8 cellular contexts compared by ENCODE assay signal in the genomic region with DNA sequence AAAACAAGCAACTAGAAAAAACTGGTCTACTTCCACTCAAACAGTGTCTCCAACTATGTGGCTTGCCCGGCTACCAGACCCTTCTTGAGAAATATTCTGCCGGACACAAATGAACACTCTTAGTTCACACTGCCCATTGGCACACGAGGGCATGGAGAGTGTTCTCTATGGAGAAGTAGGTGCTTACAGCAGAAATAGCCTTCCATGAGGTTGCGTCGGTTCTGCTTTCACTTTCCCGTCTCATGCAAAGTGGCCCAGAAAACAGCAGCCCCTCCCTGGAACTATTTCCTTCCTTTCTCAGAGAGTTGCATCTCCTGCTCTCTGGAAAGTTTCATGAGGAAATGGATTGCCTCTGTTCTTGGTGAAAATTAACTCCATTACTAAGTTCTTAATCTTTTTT. TPM values are rescaled to one million over a fixed set of nuclear protein-coding genes. Genes with fewer than 3 reads are reported as not detected.
A peak's percentile ranks its signal among the peaks of the same experiment; 100 is the strongest.
DNase-seq lines count a peak whose midpoint lies in the region; ATAC-seq and TF ChIP-seq lines count a peak whose summit lies in the region.

No MANE protein-coding gene starts in this region.

- H3K4me2 ChIP-seq in SK-N-SH = peak overlapping the region; percentile 37; the same call in 1 of the 2 replicates
- H3K4me2 ChIP-seq in neuronal stem cell (ENCODE audit: insufficient read depth, low read length, poor library complexity, severe bottlenecking) = no peak overlapping the region

- H3K79me2 ChIP-seq in SK-N-SH (ENCODE audit: insufficient read depth) = no peaks in the 10 kb centered on the region

- no peaks in the 10 kb centered on the region for H3F3A ChIP-seq in SK-N-SH (replicated peaks; ENCODE audit: insufficient read depth)

- no peak overlapping the region for H2BK120ac ChIP-seq in neuronal stem cell (ENCODE audit: low read depth, low read length)

- no peak overlapping the region for H2AFZ ChIP-seq in SK-N-SH (ENCODE audit: low read depth)
- no peak overlapping the region for H2AFZ ChIP-seq in neuronal stem cell (ENCODE audit: low read length)

- H3K18ac ChIP-seq in neuronal stem cell (ENCODE audit: low read length) = no peak overlapping the region

- H3K23ac ChIP-seq in neuronal stem cell (ENCODE audit: low read depth, low read length, poor library complexity) = no peak overlapping the region

- no peak overlapping the region for H3K14ac ChIP-seq in neuronal stem cell (ENCODE audit: low read length)

- no peak overlapping the region for H2BK15ac ChIP-seq in neuronal stem cell (ENCODE audit: low read length)

- H3K4me1 ChIP-seq in SK-N-SH (ENCODE audit: control insufficient read depth in 1 of 2, insufficient read depth in 2 of 2, low read depth in 1 of 2, low read length in 1 of 2) = no peaks in the 10 kb centered on the region; a peak in 1 of 4 replicates
- H3K4me1 ChIP-seq in tibial nerve = peaks cover 0 to 37% (median 20%) of the 10 kb centered on the region in 4 donors
- no peaks in the 10 kb centered on the region for H3K4me1 ChIP-seq in neuronal stem cell (ENCODE audit: control insufficient read depth in 2 of 2, insufficient read depth in 1 of 2, low read depth in 1 of 2, low read length in 2 of 2)

- POLR2A ChIA-PET in SK-N-SH (lab: Yijun Ruan, JAX) = no interaction called here

- H3K36me3 ChIP-seq in GM06990 (ENCODE audit: control insufficient read depth, insufficient read depth, low read length) = no peaks in the 10 kb centered on the region
- H3K36me3 ChIP-seq in SK-N-SH (replicated peaks in 1 of 2; ENCODE audit: control insufficient read depth in 1 of 2, insufficient read depth in 2 of 2, low read length in 1 of 2) = no peaks in the 10 kb centered on the region
- H3K36me3 ChIP-seq in tibial nerve = no peaks in the 10 kb centered on the region
- H3K36me3 ChIP-seq in neuronal stem cell (replicated peaks in 1 of 2; ENCODE audit: control insufficient read depth in 2 of 2, insufficient read depth in 2 of 2, low read length in 2 of 2) = no peaks in the 10 kb centered on the region

- H4K91ac ChIP-seq in neuronal stem cell (ENCODE audit: low read depth, low read length, poor library complexity) = no peak overlapping the region

- TF ChIP-seq CTCF in GM06990 (IDR thresholded peaks at IDR 0.05; ENCODE audit: insufficient read depth, low read length, poor library complexity, severe bottlenecking) = no peak
- TF ChIP-seq CTCF in SK-N-SH (IDR thresholded peaks at IDR 0.05) = no peak
- TF ChIP-seq CTCF in tibial nerve (IDR thresholded peaks at IDR 0.05) = no peak

- H3K27me3 ChIP-seq in GM06990 (replicated peaks; ENCODE audit: control insufficient read depth, insufficient read depth, low read length) = no peaks in the 10 kb centered on the region
- peaks cover 67% of the 10 kb centered on the region for H3K27me3 ChIP-seq in SK-N-SH (ENCODE audit: insufficient read depth)
- H3K27me3 ChIP-seq in tibial nerve = peaks cover 0 to 2% of the 10 kb centered on the region in 2 donors
- peaks cover 0 to 61% (median 0%) of the 10 kb centered on the region in 3 experiments for H3K27me3 ChIP-seq in neuronal stem cell (ENCODE audit: control insufficient read depth in 3 of 3, insufficient read depth in 3 of 3, low read depth in 1 of 3, low read length in 3 of 3)

- H2BK12ac ChIP-seq in neuronal stem cell (ENCODE audit: low read length) = no peak overlapping the region

- H3K4ac ChIP-seq in neuronal stem cell (ENCODE audit: low read length) = no peak overlapping the region

- TF ChIP-seq EP300 in SK-N-SH (IDR thresholded peaks at IDR 0.05; ENCODE audit: borderline replicate concordance in 1 of 2, low read depth in 1 of 2, low read length in 1 of 2) (no peak), tibial nerve (IDR thresholded peaks at IDR 0.05) (peak in 1 of 2 donors; percentile 77)

- no peak overlapping the region for H2BK5ac ChIP-seq in neuronal stem cell (ENCODE audit: low read length)

- TF ChIP-seq RAD21 in SK-N-SH (IDR thresholded peaks at IDR 0.05; ENCODE audit: low read length) = no peak

- no peak overlapping the region for H3K27ac ChIP-seq in SK-N-SH (ENCODE audit: low read depth in 2 of 2, low read length in 1 of 2)
- peak overlapping the region; percentile 59 to 96 (median 82) for H3K27ac ChIP-seq in tibial nerve
- H3K27ac ChIP-seq in neuronal stem cell (replicated peaks; ENCODE audit: low read length) = no peak overlapping the region

- DNase-seq in GM06990 (ENCODE audit: extremely low read depth, insufficient read length) = peak; percentile 73
- DNase-seq in SK-N-SH = no peak
- DNase-seq in dermis microvascular lymphatic vessel endothelial cell (ENCODE audit: low read depth in 2 of 2) = peak; percentile 20 to 53
- DNase-seq in mucosa of gallbladder (ENCODE audit: low spot score) = peak; percentile 70
- DNase-seq in tibial nerve (ENCODE audit: low spot score in 2 of 2) = peak in 1 of 2 donors; percentile 53
- no peak for DNase-seq in neuronal stem cell (ENCODE audit: low spot score)

- WGBS in SK-N-SH (ENCODE audit: low lambda C conversion rate) = 15% methylated on average over 6 of the region's 6 CpGs
- WGBS in tibial nerve, 2 donors = 8 to 9% methylated on average over 6 of the region's 6 CpGs
- WGBS in neuronal stem cell (ENCODE audit: extremely low coverage in 2 of 2, insufficient read length in 2 of 2, insufficient replicate concordance in 1 of 2), 2 donors = no CpG with 5 or more reads among the region's 6 CpGs

- H4K20me1 ChIP-seq in SK-N-SH (ENCODE audit: insufficient read depth) = no peaks in the 10 kb centered on the region

- H3K79me1 ChIP-seq in neuronal stem cell (ENCODE audit: low read depth, low read length) = no peaks in the 10 kb centered on the region

- H3K9me2 ChIP-seq in SK-N-SH = no peaks in the 10 kb centered on the region

- H4K8ac ChIP-seq in neuronal stem cell (ENCODE audit: low read depth, low read length) = no peak overlapping the region

- no peak overlapping the region for H3K9ac ChIP-seq in SK-N-SH
- H3K9ac ChIP-seq in neuronal stem cell (ENCODE audit: low read depth, low read length, poor library complexity) = no peak overlapping the region

- peak in 1 of 2 donors; percentile 33 for TF ChIP-seq POLR2A in tibial nerve (IDR thresholded peaks at IDR 0.05)

- H3K4me3 ChIP-seq in GM06990 (replicated peaks; ENCODE audit: low read depth, low read length) (no peak overlapping the region), SK-N-SH (ENCODE audit: low read depth in 2 of 2, low read length in 1 of 2) (no peak overlapping the region; a peak in 1 of 4 replicates), tibial nerve (peak overlapping the region in 3 of 4 donors; percentile 2 to 38 (median 35)), neuronal stem cell (ENCODE audit: low read length in 2 of 2) (no peak overlapping the region)

- CTCF ChIA-PET in SK-N-SH (lab: Yijun Ruan, JAX) = interaction anchor here (1.2 to 6.3 kb wide), 2 partner anchors 130 to 230 kb away, joined by 5 to 65 read pairs; no protein-coding TSS in a partner anchor

- ATAC-seq in HG02642 (IDR thresholded peaks at IDR 0.05; ENCODE audit: poor library complexity, unreplicated experiment) = peak; percentile 64
- no peak for ATAC-seq in HG03442 (IDR thresholded peaks at IDR 0.05; ENCODE audit: unreplicated experiment)

- H2AK5ac ChIP-seq in neuronal stem cell (ENCODE audit: low read depth, low read length) = no peak overlapping the region

- H3K9me3 ChIP-seq in SK-N-SH = no peaks in the 10 kb centered on the region
- H3K9me3 ChIP-seq in tibial nerve = no peaks in the 10 kb centered on the region
- no peaks in the 10 kb centered on the region for H3K9me3 ChIP-seq in neuronal stem cell (replicated peaks in 1 of 2; ENCODE audit: control insufficient read depth in 2 of 2, insufficient read depth in 1 of 2, low read depth in 1 of 2, low read length in 2 of 2)

RNA-seq across cellular contexts. Expression of a gene that starts 9.5 kb away (rescaled TPM):
- polyA plus RNA-seq in SK-N-SH (2012; rRNA removed) = not detected in 2 replicates
- polyA plus RNA-seq in SK-N-SH (2012; cell fraction: cytosol; rRNA removed) = not detected in 2 replicates
- polyA plus RNA-seq in SK-N-SH (2012; cell fraction: nucleus; rRNA removed) = not detected in 2 replicates
- total RNA-seq in dermis microvascular lymphatic vessel endothelial cell (not detected in 2 replicates), mucosa of gallbladder (8.4 TPM), tibial nerve (10 to 100 TPM in 1 of 4 donors, 1 to 10 TPM in 3; 3.0 to 17.7 (median 8.4) TPM)
- 12.8 TPM for polyA plus RNA-seq in neuronal stem cell (2013, experiment 1 of 2)
- 13.6 TPM for polyA plus RNA-seq in neuronal stem cell (2013, experiment 2 of 2)

RNA-seq across cellular contexts. Expression of a gene that starts 50.5 kb away (rescaled TPM):
- polyA plus RNA-seq in SK-N-SH (2012; rRNA removed) = 104 and 116 TPM in 2 replicates
- polyA plus RNA-seq in SK-N-SH (2012; cell fraction: cytosol; rRNA removed) = 87.9 and 91.4 TPM in 2 replicates
- polyA plus RNA-seq in SK-N-SH (2012; cell fraction: nucleus; rRNA removed) = 186 and 280 TPM in 2 replicates
- total RNA-seq in dermis microvascular lymphatic vessel endothelial cell = 39.4 and 51.0 TPM in 2 replicates
- total RNA-seq in mucosa of gallbladder = 150 TPM
- total RNA-seq in tibial nerve = 100 to 1,000 TPM; 130 to 150 (median 136) TPM
- polyA plus RNA-seq in neuronal stem cell (2013, experiment 1 of 2) = 180 TPM
- 181 TPM for polyA plus RNA-seq in neuronal stem cell (2013, experiment 2 of 2)

RNA-seq across cellular contexts. Expression of a gene that starts 54.5 kb away (rescaled TPM):
- 1.6 and 1.9 TPM in 2 replicates for polyA plus RNA-seq in SK-N-SH (2012; rRNA removed)
- 1.1 and 1.2 TPM in 2 replicates for polyA plus RNA-seq in SK-N-SH (2012; cell fraction: cytosol; rRNA removed)
- polyA plus RNA-seq in SK-N-SH (2012; cell fraction: nucleus; rRNA removed) = 0.36 and 1.1 TPM in 2 replicates
- total RNA-seq in dermis microvascular lymphatic vessel endothelial cell (3.2 and 6.3 TPM in 2 replicates), mucosa of gallbladder (185 TPM), tibial nerve (100 to 1,000 TPM in 2 of 4 donors, 10 to 100 TPM in 2; 39.8 to 179 (median 109) TPM)
- 2.2 TPM for polyA plus RNA-seq in neuronal stem cell (2013, experiment 1 of 2)
- polyA plus RNA-seq in neuronal stem cell (2013, experiment 2 of 2) = 2.2 TPM

RNA-seq across cellular contexts. Expression of a gene that starts 56.9 kb away (rescaled TPM):
- 1.0 and 2.0 TPM in 2 replicates for polyA plus RNA-seq in SK-N-SH (2012; rRNA removed)
- polyA plus RNA-seq in SK-N-SH (2012; cell fraction: cytosol; rRNA removed) = 0.67 and 1.3 TPM in 2 replicates
- 0.45 and 1.1 TPM in 2 replicates for polyA plus RNA-seq in SK-N-SH (2012; cell fraction: nucleus; rRNA removed)
- 10.9 and 13.4 TPM in 2 replicates for total RNA-seq in dermis microvascular lymphatic vessel endothelial cell
- 174 TPM for total RNA-seq in mucosa of gallbladder
- total RNA-seq in tibial nerve = 100 to 1,000 TPM in 1 of 4 donors, 10 to 100 TPM in 3; 56.5 to 121 (median 76.4) TPM
- polyA plus RNA-seq in neuronal stem cell (2013, experiment 1 of 2) = 45.7 TPM
- 42.1 TPM for polyA plus RNA-seq in neuronal stem cell (2013, experiment 2 of 2)

Comparison
In these comparisons a context has a peak if more than half of its experiments do, and no peak if none do; other contexts are left out.
1. DNase-seq: peak in GM06990 (single experiment), dermis microvascular lymphatic vessel endothelial cell (2 of 2) and mucosa of gallbladder (single experiment); none in SK-N-SH (single experiment) and neuronal stem cell (single experiment).
2. H3K4me3 ChIP-seq: peak in tibial nerve (3 of 4); none in GM06990 (single experiment), SK-N-SH (0 of 2) and neuronal stem cell (0 of 2).
3. H3K27ac ChIP-seq: peak in tibial nerve (4 of 4); none in SK-N-SH (0 of 2) and neuronal stem cell (single experiment).